ENCODE assay signal across 1 cellular context in genomic region chr2:32010670-32011565, GRCh38.
TF ChIP-seq lines count a peak whose summit lies in the region.

TSS of gene MEMO1 (minus strand) at chr2:32011008. CDS start at chr2:32010247, 761 bp downstream.

TF ChIP-seq in HEK293, 187 proteins besides CTCF, POLR2A, EP300 and RAD21 (continued from another document and continues in another):
- TF ChIP-seq ZBTB10 (tag by site-specific recombination; IDR thresholded peaks at IDR 0.05) (peak; percentile 80), ZSCAN30 (tag by site-specific recombination; IDR thresholded peaks at IDR 0.05) (peak; percentile 92), IKZF3 (tag by site-specific recombination; IDR thresholded peaks at IDR 0.05) (peak; percentile 38; the same call in 1 of the 2 replicates), KLF8 (tag by site-specific recombination; IDR thresholded peaks at IDR 0.05) (peak; percentile 98), ZNF501 (tag by site-specific recombination; IDR thresholded peaks at IDR 0.05) (peak; percentile 92), SP3 (tag by site-specific recombination; IDR thresholded peaks at IDR 0.05) (peak; percentile 95), ZNF211 (tag by site-specific recombination; IDR thresholded peaks at IDR 0.05; ENCODE audit: low read depth) (no peak), ZNF785 (tag by site-specific recombination; IDR thresholded peaks at IDR 0.05) (no peak), ZNF280D (tag by site-specific recombination; IDR thresholded peaks at IDR 0.05) (0 out of 2 replicates have a peak, but pooled peaks have one; percentile 23), ZNF362 (tag by site-specific recombination; IDR thresholded peaks at IDR 0.05) (0 out of 2 replicates have a peak, but pooled peaks have one; percentile 12), ZNF202 (tag by site-specific recombination; IDR thresholded peaks at IDR 0.05; ENCODE audit: borderline replicate concordance) (no peak), ZNF549 (tag by site-specific recombination; IDR thresholded peaks at IDR 0.05) (no peak), ZNF248 (tag by site-specific recombination; IDR thresholded peaks at IDR 0.05) (no peak), ZNF155 (tag by site-specific recombination; IDR thresholded peaks at IDR 0.05) (no peak), AEBP2 (tag by site-specific recombination; IDR thresholded peaks at IDR 0.05; ENCODE audit: borderline replicate concordance) (no peak), ZFP3 (tag by site-specific recombination; IDR thresholded peaks at IDR 0.05; ENCODE audit: low read depth) (no peak), ZNF10 (tag by site-specific recombination; IDR thresholded peaks at IDR 0.05) (no peak), EGR2 (tag by site-specific recombination; IDR thresholded peaks at IDR 0.05; ENCODE audit: low read depth) (no peak), ZXDB (tag by site-specific recombination; IDR thresholded peaks at IDR 0.05) (peak; percentile 92), ZNF394 (tag by site-specific recombination; IDR thresholded peaks at IDR 0.05; ENCODE audit: borderline replicate concordance) (peak; percentile 80), HIC1 (tag by site-specific recombination; IDR thresholded peaks at IDR 0.05) (peak; percentile 97), ZNF398 (tag by site-specific recombination; IDR thresholded peaks at IDR 0.05) (no peak; the same call in 1 of the 2 replicates), ZNF580 (tag by site-specific recombination; IDR thresholded peaks at IDR 0.05) (peak; percentile 92), YY2 (tag by site-specific recombination; IDR thresholded peaks at IDR 0.05) (no peak), GLI4 (tag by site-specific recombination; IDR thresholded peaks at IDR 0.05) (no peak), ZBTB26 (tag by site-specific recombination; optimal IDR thresholded peaks at IDR 0.05) (peak; percentile 85), ZNF645 (tag by site-specific recombination; IDR thresholded peaks at IDR 0.05) (no peak), ZNF184 (tag by site-specific recombination; IDR thresholded peaks at IDR 0.05) (peak; percentile 66), ZNF311 (tag by site-specific recombination; IDR thresholded peaks at IDR 0.05; ENCODE audit: borderline replicate concordance) (no peak), ZNF48 (tag by site-specific recombination; IDR thresholded peaks at IDR 0.05) (no peak), ZNF658 (tag by site-specific recombination; IDR thresholded peaks at IDR 0.05) (no peak), ZNF114 (tag by site-specific recombination; IDR thresholded peaks at IDR 0.05) (no peak), ZNF701 (tag by site-specific recombination; IDR thresholded peaks at IDR 0.05) (no peak), ZNF747 (tag by site-specific recombination; IDR thresholded peaks at IDR 0.05) (no peak), ZNF169 (tag by site-specific recombination; IDR thresholded peaks at IDR 0.05) (no peak), ZNF121 (tag by site-specific recombination; IDR thresholded peaks at IDR 0.05) (no peak), ZNF18 (tag by site-specific recombination; IDR thresholded peaks at IDR 0.05) (no peak), RBAK (tag by site-specific recombination; IDR thresholded peaks at IDR 0.05) (no peak), ZNF112 (tag by site-specific recombination; IDR thresholded peaks at IDR 0.05) (no peak), ZNF629 (tag by site-specific recombination; IDR thresholded peaks at IDR 0.05) (peak; percentile 72), ZBTB7A (tag by site-specific recombination; IDR thresholded peaks at IDR 0.05; ENCODE audit: low read depth) (no peak), ZNF423 (tag by site-specific recombination; IDR thresholded peaks at IDR 0.05) (0 out of 2 replicates have a peak, but pooled peaks have one; percentile 34), ZSCAN16 (tag by site-specific recombination; IDR thresholded peaks at IDR 0.05) (0 out of 2 replicates have a peak, but pooled peaks have one; percentile 42), ZBTB44 (tag by site-specific recombination; IDR thresholded peaks at IDR 0.05) (peak; percentile 27; the same call in 1 of the 2 replicates), SP2 (tag by site-specific recombination; IDR thresholded peaks at IDR 0.05) (peak; percentile 73), ZNF76 (tag by site-specific recombination; IDR thresholded peaks at IDR 0.05; ENCODE audit: borderline replicate concordance, low read depth) (peak; percentile 76)
